ENCODE assay signal across 1 cellular context in genomic region chr3:72887723-72888545, GRCh38.
TF ChIP-seq lines count a peak whose summit lies in the region.

A gene with protein sequence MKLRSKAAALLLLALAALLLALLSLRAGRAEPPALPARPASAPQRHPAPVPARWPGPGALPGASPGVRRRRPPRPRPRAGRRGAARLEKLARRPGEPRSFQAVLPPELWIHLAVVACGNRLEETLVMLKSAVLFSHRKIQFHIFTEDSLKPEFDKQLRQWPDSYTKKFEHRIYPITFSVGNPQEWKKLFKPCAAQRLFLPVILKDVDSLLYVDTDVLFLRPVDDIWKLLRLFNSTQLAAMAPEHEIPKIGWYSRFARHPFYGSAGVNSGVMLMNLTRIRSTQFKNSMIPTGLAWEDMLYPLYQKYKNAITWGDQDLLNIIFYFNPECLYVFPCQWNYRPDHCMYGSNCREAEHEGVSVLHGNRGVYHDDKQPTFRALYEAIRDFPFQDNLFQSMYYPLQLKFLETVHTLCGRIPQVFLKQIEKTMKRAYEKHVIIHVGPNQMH (plus strand): TSS chr3:72888046. CDS start chr3:72888234, 188 bp downstream.

TF ChIP-seq in HEK293, 187 proteins besides CTCF, POLR2A, EP300 and RAD21 (continued from another document):
- TF ChIP-seq, protein P1, sequence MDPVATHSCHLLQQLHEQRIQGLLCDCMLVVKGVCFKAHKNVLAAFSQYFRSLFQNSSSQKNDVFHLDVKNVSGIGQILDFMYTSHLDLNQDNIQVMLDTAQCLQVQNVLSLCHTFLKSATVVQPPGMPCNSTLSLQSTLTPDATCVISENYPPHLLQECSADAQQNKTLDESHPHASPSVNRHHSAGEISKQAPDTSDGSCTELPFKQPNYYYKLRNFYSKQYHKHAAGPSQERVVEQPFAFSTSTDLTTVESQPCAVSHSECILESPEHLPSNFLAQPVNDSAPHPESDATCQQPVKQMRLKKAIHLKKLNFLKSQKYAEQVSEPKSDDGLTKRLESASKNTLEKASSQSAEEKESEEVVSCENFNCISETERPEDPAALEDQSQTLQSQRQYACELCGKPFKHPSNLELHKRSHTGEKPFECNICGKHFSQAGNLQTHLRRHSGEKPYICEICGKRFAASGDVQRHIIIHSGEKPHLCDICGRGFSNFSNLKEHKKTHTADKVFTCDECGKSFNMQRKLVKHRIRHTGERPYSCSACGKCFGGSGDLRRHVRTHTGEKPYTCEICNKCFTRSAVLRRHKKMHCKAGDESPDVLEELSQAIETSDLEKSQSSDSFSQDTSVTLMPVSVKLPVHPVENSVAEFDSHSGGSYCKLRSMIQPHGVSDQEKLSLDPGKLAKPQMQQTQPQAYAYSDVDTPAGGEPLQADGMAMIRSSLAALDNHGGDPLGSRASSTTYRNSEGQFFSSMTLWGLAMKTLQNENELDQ (tag by site-specific recombination; IDR thresholded peaks at IDR 0.05; ENCODE audit: low read depth): no peak
- TF ChIP-seq PATZ1 (tag by site-specific recombination; IDR thresholded peaks at IDR 0.05) (peak; percentile 38; the same call in 1 of the 2 replicates), GLIS1 (tag by site-specific recombination; IDR thresholded peaks at IDR 0.05) (no peak), REPIN1 (tag by site-specific recombination; IDR thresholded peaks at IDR 0.05; ENCODE audit: low read depth) (no peak), ZBTB8A (tag by site-specific recombination; IDR thresholded peaks at IDR 0.05) (peak; percentile 70), SP2 (tag by site-specific recombination; IDR thresholded peaks at IDR 0.05) (no peak), ZNF169 (tag by site-specific recombination; IDR thresholded peaks at IDR 0.05) (no peak), SCRT1 (tag by site-specific recombination; IDR thresholded peaks at IDR 0.05; ENCODE audit: borderline replicate concordance) (no peak), ZNF624 (tag by site-specific recombination; IDR thresholded peaks at IDR 0.05) (no peak), ZNF175 (tag by site-specific recombination; IDR thresholded peaks at IDR 0.05) (no peak), FEZF1 (tag by site-specific recombination; IDR thresholded peaks at IDR 0.05) (no peak), ZNF19 (tag by site-specific recombination; IDR thresholded peaks at IDR 0.05; ENCODE audit: low read depth) (no peak), ZNF324 (tag by site-specific recombination; IDR thresholded peaks at IDR 0.05) (peak; percentile 60; the same call in 1 of the 2 replicates), ZNF704 (tag by site-specific recombination; IDR thresholded peaks at IDR 0.05) (no peak), ZNF426 (tag by site-specific recombination; IDR thresholded peaks at IDR 0.05) (no peak), ZNF311 (tag by site-specific recombination; IDR thresholded peaks at IDR 0.05; ENCODE audit: borderline replicate concordance) (no peak), ZSCAN18 (tag by site-specific recombination; IDR thresholded peaks at IDR 0.05) (no peak), ZNF48 (tag by site-specific recombination; IDR thresholded peaks at IDR 0.05) (no peak), ZNF513 (tag by site-specific recombination; IDR thresholded peaks at IDR 0.05) (no peak), ZNF837 (tag by site-specific recombination; IDR thresholded peaks at IDR 0.05) (no peak), ZNF660 (tag by site-specific recombination; IDR thresholded peaks at IDR 0.05) (peak; percentile 60; the same call in 1 of the 2 replicates), ZNF394 (tag by site-specific recombination; IDR thresholded peaks at IDR 0.05; ENCODE audit: borderline replicate concordance) (peak; percentile 77; the same call in 1 of the 2 replicates), ZNF560 (tag by site-specific recombination; IDR thresholded peaks at IDR 0.05; ENCODE audit: borderline replicate concordance) (no peak), GLI4 (tag by site-specific recombination; IDR thresholded peaks at IDR 0.05) (no peak), ZNF266 (tag by site-specific recombination; IDR thresholded peaks at IDR 0.05; ENCODE audit: low read depth) (no peak), ZNF777 (tag by site-specific recombination; IDR thresholded peaks at IDR 0.05; ENCODE audit: borderline replicate concordance) (no peak)
- TF ChIP-seq, protein P2, sequence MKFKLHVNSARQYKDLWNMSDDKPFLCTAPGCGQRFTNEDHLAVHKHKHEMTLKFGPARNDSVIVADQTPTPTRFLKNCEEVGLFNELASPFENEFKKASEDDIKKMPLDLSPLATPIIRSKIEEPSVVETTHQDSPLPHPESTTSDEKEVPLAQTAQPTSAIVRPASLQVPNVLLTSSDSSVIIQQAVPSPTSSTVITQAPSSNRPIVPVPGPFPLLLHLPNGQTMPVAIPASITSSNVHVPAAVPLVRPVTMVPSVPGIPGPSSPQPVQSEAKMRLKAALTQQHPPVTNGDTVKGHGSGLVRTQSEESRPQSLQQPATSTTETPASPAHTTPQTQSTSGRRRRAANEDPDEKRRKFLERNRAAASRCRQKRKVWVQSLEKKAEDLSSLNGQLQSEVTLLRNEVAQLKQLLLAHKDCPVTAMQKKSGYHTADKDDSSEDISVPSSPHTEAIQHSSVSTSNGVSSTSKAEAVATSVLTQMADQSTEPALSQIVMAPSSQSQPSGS (tag by site-specific recombination; IDR thresholded peaks at IDR 0.05; ENCODE audit: low read depth): no peak
- TF ChIP-seq, protein P3, sequence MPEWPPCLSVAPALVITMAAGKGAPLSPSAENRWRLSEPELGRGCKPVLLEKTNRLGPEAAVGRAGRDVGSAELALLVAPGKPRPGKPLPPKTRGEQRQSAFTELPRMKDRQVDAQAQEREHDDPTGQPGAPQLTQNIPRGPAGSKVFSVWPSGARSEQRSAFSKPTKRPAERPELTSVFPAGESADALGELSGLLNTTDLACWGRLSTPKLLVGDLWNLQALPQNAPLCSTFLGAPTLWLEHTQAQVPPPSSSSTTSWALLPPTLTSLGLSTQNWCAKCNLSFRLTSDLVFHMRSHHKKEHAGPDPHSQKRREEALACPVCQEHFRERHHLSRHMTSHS (tag by site-specific recombination; IDR thresholded peaks at IDR 0.05): no peak
TF ChIP-seq in HEK293: peak in this region for 28.
